ENCODE assay signal across 8 cellular contexts in the genomic region with DNA sequence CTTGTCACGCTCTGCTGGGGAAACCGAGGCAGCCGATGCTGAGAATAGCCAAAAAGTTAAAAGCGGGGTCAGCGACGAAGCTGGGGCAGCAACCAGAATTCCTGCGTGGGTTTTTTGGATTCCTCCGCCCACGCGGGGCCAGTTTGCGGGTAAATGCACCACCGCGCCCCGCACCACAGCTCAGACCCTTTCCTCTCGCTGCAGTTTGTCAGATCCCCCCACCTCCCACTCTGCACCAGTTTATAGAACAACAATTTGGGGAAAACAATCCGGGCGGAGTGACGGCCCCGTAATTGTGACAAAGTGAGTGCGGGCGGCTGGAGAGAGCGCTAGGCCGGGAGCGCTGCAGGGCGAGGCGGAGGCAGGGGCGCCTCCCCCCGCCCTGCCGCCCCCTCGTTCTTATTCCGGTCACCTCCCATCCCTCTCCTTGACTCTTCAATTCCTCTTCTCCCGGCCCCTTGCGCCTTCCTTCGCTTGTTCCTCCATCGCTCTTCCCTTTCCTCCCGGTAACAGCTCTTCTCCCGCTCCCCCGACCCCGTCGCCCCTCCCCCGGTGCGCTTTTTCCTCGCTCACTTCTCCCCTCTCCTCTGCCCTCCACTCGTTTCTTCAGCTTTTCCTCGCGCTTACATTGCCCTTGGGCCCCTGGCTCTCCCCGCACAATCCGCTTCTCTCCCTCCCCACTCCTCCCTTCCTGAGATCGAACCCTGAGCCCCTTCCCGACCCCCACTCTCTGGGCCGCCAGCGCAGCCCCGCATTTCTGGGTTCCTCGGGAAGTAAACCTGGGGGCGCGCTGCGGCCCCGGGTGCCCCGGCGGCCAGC. TPM values are rescaled to one million over a fixed set of nuclear protein-coding genes. Genes with fewer than 3 reads are reported as not detected.
DNase-seq lines count a peak whose midpoint lies in the region; ATAC-seq and TF ChIP-seq lines count a peak whose summit lies in the region.

No MANE protein-coding gene starts in this region.

- peaks cover 46% of the 10 kb centered on the region for H3K4me1 Mint-ChIP-seq in activated T-cell treated with anti-CD3 and anti-CD28 coated beads, Interleukin-2, amount 50 U/mL, for 24 hours (ENCODE audit: low read depth)

- intact Hi-C loops in testis (cut with DNase I; ENCODE audit: low total_unique reads): loop anchor here (10.0 kb wide), 1 partner anchor 169 kb away; no protein-coding TSS in a partner anchor

- peaks cover 48% of the 10 kb centered on the region for H3K4me1 ChIP-seq in testis

- TF ChIP-seq POLR2A in testis (IDR thresholded peaks at IDR 0.05): no peak

- no peak overlapping the region for H3K27ac Mint-ChIP-seq in activated T-cell treated with anti-CD3 and anti-CD28 coated beads, Interleukin-2, amount 50 U/mL, for 24 hours

- H3K36me3 ChIP-seq in testis (ENCODE audit: low read depth, missing control alignments): no peaks in the 10 kb centered on the region

- ATAC-seq in GM21737 (IDR thresholded peaks at IDR 0.05; ENCODE audit: unreplicated experiment): no peak

- no peaks in the 10 kb centered on the region for H3K9me3 ChIP-seq in testis

- no peaks in the 10 kb centered on the region for H3K9me3 Mint-ChIP-seq in activated T-cell treated with anti-CD3 and anti-CD28 coated beads, Interleukin-2, amount 50 U/mL, for 24 hours

- no peaks in the 10 kb centered on the region for H3K36me3 Mint-ChIP-seq in activated T-cell treated with anti-CD3 and anti-CD28 coated beads, Interleukin-2, amount 50 U/mL, for 24 hours (ENCODE audit: low read depth)

- no peak overlapping the region for H3K27ac ChIP-seq in testis

- H3K4me3 Mint-ChIP-seq in activated T-cell treated with anti-CD3 and anti-CD28 coated beads, Interleukin-2, amount 50 U/mL, for 24 hours: peak overlapping the region; percentile 65

- H3K27me3 Mint-ChIP-seq in activated T-cell treated with anti-CD3 and anti-CD28 coated beads, Interleukin-2, amount 50 U/mL, for 24 hours: peaks cover 81% of the 10 kb centered on the region

- TF ChIP-seq CTCF in WI38 (IDR thresholded peaks at IDR 0.05; ENCODE audit: low read depth, low read length) (no peak), testis (IDR thresholded peaks at IDR 0.05) (no peak)

- 3% methylated on average over 57 to 60 of the region's 60 CpGs for WGBS in testis, 2 donors

- H3K4me3 ChIP-seq in WI38 (ENCODE audit: low read depth, low read length) (peak overlapping the region; percentile 40), testis (peak overlapping the region in 1 of 2 donors; percentile 49)

- no peaks in the 10 kb centered on the region for H3K27me3 ChIP-seq in testis

- DNase-seq in activated T-cell treated with anti-CD3 and anti-CD28 coated beads, Interleukin-2, amount 50 U/mL, for 24 hours: peak; percentile 34
- DNase-seq in activated T-cell treated with anti-CD3 and anti-CD28 coated beads for 4 hours (no peak), left kidney (ENCODE audit: low read depth, low spot score) (peak; percentile 77), testis (peak; percentile 12), NCI-H1436 treated with DMSO at 0.1 percent for 48 hours (lab: John Stamatoyannopoulos, UW) (no peak), NCI-H2081 treated with DMSO at 0.1 percent for 48 hours (lab: John Stamatoyannopoulos, UW) (no peak)

RNA-seq across cellular contexts. Expression of gene DNAJC22, which starts 0.6 kb away (rescaled TPM):
- 1 to 10 TPM in 1 of 2 donors, under 1 TPM in 1; 0.87 to 1.1 TPM for total RNA-seq in testis
- 3.5 TPM for polyA plus RNA-seq in testis (ENCODE audit: insufficient read depth, low read depth, low replicate concordance)

RNA-seq across cellular contexts. Expression of gene C1QL4, which starts 9.1 kb away (rescaled TPM):
- 1 to 10 TPM; 3.3 to 5.5 TPM for total RNA-seq in testis
- 2.9 TPM for polyA plus RNA-seq in testis (ENCODE audit: insufficient read depth, low read depth, low replicate concordance)

RNA-seq across cellular contexts. Expression of gene SPATS2, which starts 21.2 kb away (rescaled TPM):
- total RNA-seq in testis: 10 to 100 TPM; 47.1 to 65.0 TPM
- polyA plus RNA-seq in testis (ENCODE audit: insufficient read depth, low read depth, low replicate concordance): 67.5 TPM

RNA-seq across cellular contexts. Expression of gene TROAP, which starts 23.0 kb away (rescaled TPM):
- total RNA-seq in testis: 10 to 100 TPM; 22.8 to 36.1 TPM
- polyA plus RNA-seq in testis (ENCODE audit: insufficient read depth, low read depth, low replicate concordance): 61.7 TPM

RNA-seq across cellular contexts. Expression of gene PRPH, which starts 51.1 kb away (rescaled TPM):
- total RNA-seq in testis: 10 to 100 TPM; 36.5 to 50.0 TPM
- 112 TPM for polyA plus RNA-seq in testis (ENCODE audit: insufficient read depth, low read depth, low replicate concordance)

Comparison
In these comparisons a context has a peak if more than half of its experiments do, and no peak if none do; other contexts are left out.
1. DNase-seq: peak in activated T-cell treated with anti-CD3 and anti-CD28 coated beads, Interleukin-2, amount 50 U/mL, for 24 hours (single experiment), left kidney (single experiment) and testis (single experiment); none in activated T-cell treated with anti-CD3 and anti-CD28 coated beads for 4 hours (single experiment), NCI-H1436 treated with DMSO at 0.1 percent for 48 hours (single experiment) and NCI-H2081 treated with DMSO at 0.1 percent for 48 hours (single experiment).